Comparison of ENCODE assay signal across 10 cellular contexts in the genomic region with DNA sequence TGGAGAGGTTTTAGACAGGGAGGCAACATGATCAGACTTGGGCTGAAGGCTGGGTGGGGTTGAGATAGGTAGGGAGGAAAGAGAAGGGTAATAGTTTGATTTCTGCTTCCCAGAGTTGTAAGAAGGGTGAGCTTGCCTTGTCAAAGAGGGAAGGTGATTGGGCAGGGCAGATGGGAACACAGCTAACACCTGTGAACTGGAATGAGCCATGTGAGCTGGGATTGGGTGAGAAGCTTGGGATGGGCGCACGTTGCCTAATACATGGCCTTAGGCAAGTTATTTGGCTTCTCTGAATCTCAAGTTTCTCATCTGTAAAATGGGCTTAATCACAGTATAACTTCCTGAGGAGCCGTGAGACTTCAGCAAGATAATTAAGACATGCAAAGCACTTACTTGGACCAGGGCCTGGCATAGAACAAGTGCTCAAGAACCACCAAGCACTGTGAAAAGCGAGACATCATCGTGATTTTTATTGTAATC. TPM values are rescaled to one million over a fixed set of nuclear protein-coding genes. Genes with fewer than 3 reads are reported as not detected.
DNase-seq lines count a peak whose midpoint lies in the region; ATAC-seq and TF ChIP-seq lines count a peak whose summit lies in the region.
"Had no signal": no experiment of that assay in that cellular context is flagged by ENCODE, and none has a peak within 500 bp of the region (broad histone marks: within the 10 kb centered on the region; RNA-seq: fewer than 3 reads in every experiment).

No MANE protein-coding gene starts in this region.

- no peaks in the 10 kb centered on the region for H3K9me3 ChIP-seq in PC-3 (ENCODE audit: low read length)
- H3K9me3 ChIP-seq: BE2C, left lung had no signal

- H3K9ac ChIP-seq in PC-3 (ENCODE audit: low read length) = no peak overlapping the region

- intact Hi-C loops in PC-3 (cut with micrococcal nuclease) = loop anchor here (5.0 kb wide), 1 partner anchor 36 kb away; a partner anchor contains a TSS

- peak overlapping the region; percentile 30 for H3K4me2 ChIP-seq in PC-3 (ENCODE audit: low read length)

- TF ChIP-seq CTCF in PC-3 (conservative IDR thresholded peaks at IDR 0.05; ENCODE audit: low read depth, low read length) = no peak
- TF ChIP-seq CTCF in type B pancreatic cell (conservative IDR thresholded peaks at IDR 0.05) = no peak

- peaks cover 12% of the 10 kb centered on the region for H3K27me3 Mint-ChIP-seq in activated naive CD4-positive, alpha-beta T cell treated with anti-CD3 and anti-CD28 coated beads, Interleukin-2, amount 10 ng/mL, durations not matched to agents 7 days and 5 days
- no peaks in the 10 kb centered on the region for H3K27me3 Mint-ChIP-seq in type B pancreatic cell

- no peaks in the 10 kb centered on the region for H3K9me2 ChIP-seq in PC-3 (replicated peaks; ENCODE audit: low read length)

- H3F3A ChIP-seq in PC-3 (ENCODE audit: low read length, unreplicated experiment) = no peaks in the 10 kb centered on the region

- peak; percentile 11; the same call in 1 of the 2 replicates for ATAC-seq in PC-3

- no peaks in the 10 kb centered on the region for H3K36me3 ChIP-seq in PC-3 (ENCODE audit: low read depth, low read length)
- H3K36me3 ChIP-seq: BE2C, left lung had no signal

- POLR2A ChIA-PET in PC-3 (lab: Charles Lee; ENCODE audit: unreplicated experiment) = no interaction called here

- CTCF ChIA-PET in activated naive CD4-positive, alpha-beta T cell treated with anti-CD3 and anti-CD28 coated beads, Interleukin-2, amount 10 ng/mL, durations not matched to agents 7 days and 5 days (lab: Charles Lee) = interaction anchor here (1.7 to 2.0 kb wide), 3 partner anchors 8 to 44 kb away, joined by 5 to 8 read pairs (median 7); no protein-coding TSS in a partner anchor
- CTCF ChIA-PET in PC-3 (lab: Charles Lee) = no interaction called here

- no peak for DNase-seq in activated naive CD4-positive, alpha-beta T cell treated with anti-CD3 and anti-CD28 coated beads, Interleukin-2, amount 10 ng/mL, durations not matched to agents 7 days and 5 days
- DNase-seq in activated naive CD4-positive, alpha-beta T cell (lab: John Stamatoyannopoulos, UW) = no peak
- DNase-seq in PC-3 (peak; percentile 36), epithelial cell of prostate (ENCODE audit: low read depth, low spot score) (peak; percentile 98), type B pancreatic cell (ENCODE audit: extremely low spot score, unreplicated experiment) (no peak), RKO (ENCODE audit: low spot score) (no peak), NCI-H2227 treated with DMSO at 0.1 percent for 48 hours (lab: John Stamatoyannopoulos, UW) (no peak), retina (no peak)
- DNase-seq: left lung had no signal

- H3K27ac ChIP-seq in PC-3 (ENCODE audit: low read length) (peak overlapping the region; percentile 82), epithelial cell of prostate (peak overlapping the region; percentile 89)
- H3K27ac ChIP-seq: left lung had no signal

- H3K27ac Mint-ChIP-seq in activated naive CD4-positive, alpha-beta T cell treated with anti-CD3 and anti-CD28 coated beads, Interleukin-2, amount 10 ng/mL, durations not matched to agents 7 days and 5 days = peak overlapping the region; percentile 43
- H3K27ac Mint-ChIP-seq in type B pancreatic cell = peak overlapping the region; percentile 84

- no peaks in the 10 kb centered on the region for H3K27me3 ChIP-seq in PC-3 (ENCODE audit: low read length)
- H3K27me3 ChIP-seq: BE2C, left lung had no signal

- no TSS peak for BruUV-seq in PC-3 (replicated peaks; lab: Mats Ljungman, UMichigan)

- peaks cover 1% of the 10 kb centered on the region for H3K36me3 Mint-ChIP-seq in activated naive CD4-positive, alpha-beta T cell treated with anti-CD3 and anti-CD28 coated beads, Interleukin-2, amount 10 ng/mL, durations not matched to agents 7 days and 5 days
- H3K36me3 Mint-ChIP-seq in type B pancreatic cell = no peaks in the 10 kb centered on the region

- H4K20me1 ChIP-seq in PC-3 (ENCODE audit: low read length) = no peaks in the 10 kb centered on the region

- H2AFZ ChIP-seq in PC-3 (ENCODE audit: low read length) = no peak overlapping the region

- no peaks in the 10 kb centered on the region for H3K9me3 Mint-ChIP-seq in activated naive CD4-positive, alpha-beta T cell treated with anti-CD3 and anti-CD28 coated beads, Interleukin-2, amount 10 ng/mL, durations not matched to agents 7 days and 5 days
- H3K9me3 Mint-ChIP-seq in type B pancreatic cell = no peaks in the 10 kb centered on the region

- H3K79me2 ChIP-seq in PC-3 (ENCODE audit: low read length) = no peaks in the 10 kb centered on the region

- H3K4me3 Mint-ChIP-seq in activated naive CD4-positive, alpha-beta T cell treated with anti-CD3 and anti-CD28 coated beads, Interleukin-2, amount 10 ng/mL, durations not matched to agents 7 days and 5 days = no peak overlapping the region
- no peak overlapping the region for H3K4me3 Mint-ChIP-seq in type B pancreatic cell

- peaks cover 68% of the 10 kb centered on the region for H3K4me1 Mint-ChIP-seq in activated naive CD4-positive, alpha-beta T cell treated with anti-CD3 and anti-CD28 coated beads, Interleukin-2, amount 10 ng/mL, durations not matched to agents 7 days and 5 days
- H3K4me1 Mint-ChIP-seq in type B pancreatic cell (ENCODE audit: unreplicated experiment) = peaks cover 64% of the 10 kb centered on the region

- no peak overlapping the region for H3K4me3 ChIP-seq in PC-3 (ENCODE audit: low read length)
- H3K4me3 ChIP-seq: left lung had no signal

- peaks cover 18% of the 10 kb centered on the region for H3K4me1 ChIP-seq in PC-3 (ENCODE audit: insufficient read depth, low read length)

RNA-seq across cellular contexts. Expression of a gene that starts 33.8 kb away (rescaled TPM):
- total RNA-seq in PC-3 (2014; rRNA removed) = 77.7 and 92.5 TPM in 2 replicates
- 240 and 495 TPM in 2 replicates for total RNA-seq in type B pancreatic cell (ENCODE audit: low replicate concordance)

Comparison
In these comparisons a context has a peak if more than half of its experiments do, and no peak if none do; other contexts are left out.
1. DNase-seq: peak in PC-3 (single experiment) and epithelial cell of prostate (single experiment); none in activated naive CD4-positive, alpha-beta T cell treated with anti-CD3 and anti-CD28 coated beads, Interleukin-2, amount 10 ng/mL, durations not matched to agents 7 days and 5 days (single experiment), activated naive CD4-positive, alpha-beta T cell (0 of 4), type B pancreatic cell (single experiment), RKO (single experiment), NCI-H2227 treated with DMSO at 0.1 percent for 48 hours (single experiment) and retina (single experiment).